In the genomic region with DNA sequence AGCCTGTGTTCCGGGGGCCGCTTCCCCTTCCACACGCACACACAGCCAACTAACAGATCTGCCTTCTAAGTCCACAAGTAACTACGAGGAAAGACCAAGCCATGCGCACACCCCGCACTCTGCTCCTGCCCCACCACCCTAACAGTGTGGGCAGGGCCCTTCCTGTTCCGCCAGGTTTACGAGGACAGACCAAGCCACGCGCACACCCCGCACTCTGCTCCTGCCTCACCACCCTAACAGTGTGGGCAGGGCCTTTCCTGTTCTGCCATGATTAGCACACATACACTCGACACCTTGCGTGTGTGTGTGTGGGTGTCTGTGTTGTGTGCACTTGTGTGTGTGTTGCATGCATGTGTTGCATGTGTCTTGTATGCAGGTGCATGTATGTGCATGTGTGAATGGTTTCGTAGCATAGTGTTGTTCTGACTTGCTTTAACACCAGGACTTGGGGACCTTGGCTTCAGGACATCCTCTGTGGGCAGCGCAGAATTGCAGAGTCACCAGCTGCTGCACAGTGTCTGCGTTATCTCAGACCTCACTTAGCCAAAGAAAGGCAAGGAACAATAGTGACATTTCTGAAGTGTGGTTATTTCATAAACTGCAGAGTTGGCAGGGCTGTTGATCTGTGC, we compare ENCODE assay signal across 1 cellular context.
TF ChIP-seq lines count a peak whose summit lies in the region.

No MANE protein-coding gene starts in this region.

TF ChIP-seq in H1, 55 proteins besides CTCF, POLR2A, EP300 and RAD21 (continued from another document):
- TF ChIP-seq KDM4A (IDR thresholded peaks at IDR 0.05; ENCODE audit: low read depth, low read length, severe bottlenecking) (no peak), NANOG (IDR thresholded peaks at IDR 0.05; ENCODE audit: insufficient read depth, low read depth, low read length, poor library complexity, severe bottlenecking) (no peak), RXRA (IDR thresholded peaks at IDR 0.05; ENCODE audit: insufficient read depth, low read depth, low read length) (no peak), SRF (IDR thresholded peaks at IDR 0.05; ENCODE audit: low read depth, low read length) (no peak), FOSL1 (IDR thresholded peaks at IDR 0.05; ENCODE audit: insufficient read depth, low read depth, low read length) (no peak), CTBP2 (IDR thresholded peaks at IDR 0.05; ENCODE audit: borderline replicate concordance, insufficient read depth, insufficient read length, low read length) (no peak)
